8 cellular contexts compared by ENCODE assay signal in genomic region chr3:58630081-58630709, GRCh38. TPM values are rescaled to one million over a fixed set of nuclear protein-coding genes. Genes with fewer than 3 reads are reported as not detected.
DNase-seq lines count a peak whose midpoint lies in the region; ATAC-seq and TF ChIP-seq lines count a peak whose summit lies in the region.

No MANE protein-coding gene starts in this region.

- H3K4me3 ChIP-seq in adipocyte (ENCODE audit: low read length) (no peak overlapping the region), retinal pigment epithelial cell (ENCODE audit: low read length) (no peak overlapping the region)

- H3K36me3 ChIP-seq in adipocyte (ENCODE audit: control insufficient read depth, insufficient read depth, low read length, severe bottlenecking): no peaks in the 10 kb centered on the region

- peaks cover 30% of the 10 kb centered on the region for H3K4me1 ChIP-seq in adipocyte (ENCODE audit: control insufficient read depth, insufficient read depth, low read length)

- peaks cover 14% of the 10 kb centered on the region for H3K27me3 ChIP-seq in adipocyte (replicated peaks; ENCODE audit: control insufficient read depth, insufficient read depth, low read length)

- intact Hi-C loops in left ventricle myocardium superior (cut with micrococcal nuclease): no loop called here

- ATAC-seq in left ventricle myocardium superior (peak; percentile 36), GM18867 (IDR thresholded peaks at IDR 0.05; ENCODE audit: unreplicated experiment) (no peak), GM21619 (IDR thresholded peaks at IDR 0.05; ENCODE audit: unreplicated experiment) (no peak)

- no peak for TF ChIP-seq EP300 in Ishikawa (IDR thresholded peaks at IDR 0.05; ENCODE audit: borderline replicate concordance)

- peak; percentile 98 for TF ChIP-seq RAD21 in Ishikawa (IDR thresholded peaks at IDR 0.05; ENCODE audit: low read depth)

- H3K9me3 ChIP-seq in adipocyte (ENCODE audit: control insufficient read depth, low read length): no peaks in the 10 kb centered on the region

- TF ChIP-seq CTCF in retinal pigment epithelial cell (conservative IDR thresholded peaks at IDR 0.05; ENCODE audit: low read depth, low read length): peak; percentile 88

- peak overlapping the region; percentile 26 for H3K9ac ChIP-seq in adipocyte (ENCODE audit: low read length)

- DNase-seq in GDM1 (lab: John Stamatoyannopoulos, UW) (peak; percentile 24), SW 1271 (lab: John Stamatoyannopoulos, UW) (peak; percentile 4 to 17), adipocyte (ENCODE audit: low read depth) (peak; percentile 91), left ventricle myocardium superior (no peak), retinal pigment epithelial cell (ENCODE audit: low read depth) (no peak)

TF ChIP-seq in Ishikawa, 13 proteins besides CTCF, POLR2A, EP300 and RAD21:
- TF ChIP-seq NFIC (IDR thresholded peaks at IDR 0.05) (no peak), TEAD4 (IDR thresholded peaks at IDR 0.05) (no peak), ZBTB7A (IDR thresholded peaks at IDR 0.05; ENCODE audit: low read depth) (peak; percentile 89)

RNA-seq across cellular contexts. Expression of gene FAM3D, which starts 36.4 kb away (rescaled TPM):
- total RNA-seq in left ventricle myocardium superior: not detected

RNA-seq across cellular contexts. Expression of gene FAM107A, which starts 53.0 kb away (rescaled TPM):
- 78.0 TPM for total RNA-seq in left ventricle myocardium superior

Comparison
In these comparisons a context has a peak if more than half of its experiments do, and no peak if none do; other contexts are left out.
1. DNase-seq: peak in GDM1 (single experiment), SW 1271 (2 of 2) and adipocyte (single experiment); none in left ventricle myocardium superior (single experiment) and retinal pigment epithelial cell (single experiment).